ENCODE assay signal across 1 cellular context in the genomic region with DNA sequence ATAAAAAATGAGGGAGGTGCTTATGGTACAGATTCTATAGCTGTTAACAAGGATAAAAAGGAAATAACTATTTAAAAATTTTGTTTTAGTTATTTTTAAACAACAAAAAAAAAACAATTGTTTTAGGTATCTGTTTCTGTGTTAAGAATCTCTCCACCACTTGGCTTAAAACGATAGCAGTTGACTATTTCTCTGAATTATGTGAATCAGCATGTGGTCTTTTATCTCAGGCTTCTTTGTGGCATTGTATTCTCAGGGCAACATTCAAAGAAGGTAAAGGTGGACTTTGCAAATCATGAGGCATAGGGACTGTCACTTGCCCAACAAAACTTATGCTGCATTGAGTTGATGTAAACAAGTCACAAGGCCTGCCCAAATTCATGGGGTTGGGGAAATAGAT.
TF ChIP-seq lines count a peak whose summit lies in the region.

No MANE protein-coding gene starts in this region.

TF ChIP-seq in GM23338, 12 proteins besides CTCF, POLR2A, EP300 and RAD21:
- TF ChIP-seq, protein P1, sequence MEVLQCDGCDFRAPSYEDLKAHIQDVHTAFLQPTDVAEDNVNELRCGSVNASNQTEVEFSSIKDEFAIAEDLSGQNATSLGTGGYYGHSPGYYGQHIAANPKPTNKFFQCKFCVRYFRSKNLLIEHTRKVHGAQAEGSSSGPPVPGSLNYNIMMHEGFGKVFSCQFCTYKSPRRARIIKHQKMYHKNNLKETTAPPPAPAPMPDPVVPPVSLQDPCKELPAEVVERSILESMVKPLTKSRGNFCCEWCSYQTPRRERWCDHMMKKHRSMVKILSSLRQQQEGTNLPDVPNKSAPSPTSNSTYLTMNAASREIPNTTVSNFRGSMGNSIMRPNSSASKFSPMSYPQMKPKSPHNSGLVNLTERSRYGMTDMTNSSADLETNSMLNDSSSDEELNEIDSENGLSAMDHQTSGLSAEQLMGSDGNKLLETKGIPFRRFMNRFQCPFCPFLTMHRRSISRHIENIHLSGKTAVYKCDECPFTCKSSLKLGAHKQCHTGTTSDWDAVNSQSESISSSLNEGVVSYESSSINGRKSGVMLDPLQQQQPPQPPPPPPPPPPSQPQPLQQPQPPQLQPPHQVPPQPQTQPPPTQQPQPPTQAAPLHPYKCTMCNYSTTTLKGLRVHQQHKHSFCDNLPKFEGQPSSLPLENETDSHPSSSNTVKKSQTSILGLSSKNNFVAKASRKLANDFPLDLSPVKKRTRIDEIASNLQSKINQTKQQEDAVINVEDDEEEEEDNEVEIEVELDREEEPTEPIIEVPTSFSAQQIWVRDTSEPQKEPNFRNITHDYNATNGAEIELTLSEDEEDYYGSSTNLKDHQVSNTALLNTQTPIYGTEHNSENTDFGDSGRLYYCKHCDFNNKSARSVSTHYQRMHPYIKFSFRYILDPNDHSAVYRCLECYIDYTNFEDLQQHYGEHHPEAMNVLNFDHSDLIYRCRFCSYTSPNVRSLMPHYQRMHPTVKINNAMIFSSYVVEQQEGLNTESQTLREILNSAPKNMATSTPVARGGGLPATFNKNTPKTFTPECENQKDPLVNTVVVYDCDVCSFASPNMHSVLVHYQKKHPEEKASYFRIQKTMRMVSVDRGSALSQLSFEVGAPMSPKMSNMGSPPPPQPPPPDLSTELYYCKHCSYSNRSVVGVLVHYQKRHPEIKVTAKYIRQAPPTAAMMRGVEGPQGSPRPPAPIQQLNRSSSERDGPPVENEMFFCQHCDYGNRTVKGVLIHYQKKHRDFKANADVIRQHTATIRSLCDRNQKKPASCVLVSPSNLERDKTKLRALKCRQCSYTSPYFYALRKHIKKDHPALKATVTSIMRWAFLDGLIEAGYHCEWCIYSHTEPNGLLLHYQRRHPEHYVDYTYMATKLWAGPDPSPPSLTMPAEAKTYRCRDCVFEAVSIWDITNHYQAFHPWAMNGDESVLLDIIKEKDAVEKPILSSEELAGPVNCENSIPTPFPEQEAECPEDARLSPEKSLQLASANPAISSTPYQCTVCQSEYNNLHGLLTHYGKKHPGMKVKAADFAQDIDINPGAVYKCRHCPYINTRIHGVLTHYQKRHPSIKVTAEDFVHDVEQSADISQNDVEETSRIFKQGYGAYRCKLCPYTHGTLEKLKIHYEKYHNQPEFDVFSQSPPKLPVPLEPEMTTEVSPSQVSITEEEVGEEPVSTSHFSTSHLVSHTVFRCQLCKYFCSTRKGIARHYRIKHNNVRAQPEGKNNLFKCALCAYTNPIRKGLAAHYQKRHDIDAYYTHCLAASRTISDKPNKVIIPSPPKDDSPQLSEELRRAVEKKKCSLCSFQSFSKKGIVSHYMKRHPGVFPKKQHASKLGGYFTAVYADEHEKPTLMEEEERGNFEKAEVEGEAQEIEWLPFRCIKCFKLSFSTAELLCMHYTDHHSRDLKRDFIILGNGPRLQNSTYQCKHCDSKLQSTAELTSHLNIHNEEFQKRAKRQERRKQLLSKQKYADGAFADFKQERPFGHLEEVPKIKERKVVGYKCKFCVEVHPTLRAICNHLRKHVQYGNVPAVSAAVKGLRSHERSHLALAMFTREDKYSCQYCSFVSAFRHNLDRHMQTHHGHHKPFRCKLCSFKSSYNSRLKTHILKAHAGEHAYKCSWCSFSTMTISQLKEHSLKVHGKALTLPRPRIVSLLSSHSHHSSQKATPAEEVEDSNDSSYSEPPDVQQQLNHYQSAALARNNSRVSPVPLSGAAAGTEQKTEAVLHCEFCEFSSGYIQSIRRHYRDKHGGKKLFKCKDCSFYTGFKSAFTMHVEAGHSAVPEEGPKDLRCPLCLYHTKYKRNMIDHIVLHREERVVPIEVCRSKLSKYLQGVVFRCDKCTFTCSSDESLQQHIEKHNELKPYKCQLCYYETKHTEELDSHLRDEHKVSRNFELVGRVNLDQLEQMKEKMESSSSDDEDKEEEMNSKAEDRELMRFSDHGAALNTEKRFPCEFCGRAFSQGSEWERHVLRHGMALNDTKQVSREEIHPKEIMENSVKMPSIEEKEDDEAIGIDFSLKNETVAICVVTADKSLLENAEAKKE (CRISPR knock-in tag; IDR thresholded peaks at IDR 0.05), result 0 out of 2 replicates have a peak, but pooled peaks have one; percentile 15
- TF ChIP-seq POLR2AphosphoS5 (IDR thresholded peaks at IDR 0.05; ENCODE audit: low read depth) (no peak), EZH2phosphoT487 (IDR thresholded peaks at IDR 0.05; ENCODE audit: unreplicated experiment) (no peak), STAT1 (IDR thresholded peaks at IDR 0.05; ENCODE audit: unreplicated experiment) (no peak), ZNF114 (CRISPR knock-in tag; IDR thresholded peaks at IDR 0.05) (no peak), CREB1 (CRISPR knock-in tag; IDR thresholded peaks at IDR 0.05; ENCODE audit: low read depth) (no peak), EZH2 (IDR thresholded peaks at IDR 0.05; ENCODE audit: low read depth, unreplicated experiment) (no peak)
- TF ChIP-seq, protein P2, sequence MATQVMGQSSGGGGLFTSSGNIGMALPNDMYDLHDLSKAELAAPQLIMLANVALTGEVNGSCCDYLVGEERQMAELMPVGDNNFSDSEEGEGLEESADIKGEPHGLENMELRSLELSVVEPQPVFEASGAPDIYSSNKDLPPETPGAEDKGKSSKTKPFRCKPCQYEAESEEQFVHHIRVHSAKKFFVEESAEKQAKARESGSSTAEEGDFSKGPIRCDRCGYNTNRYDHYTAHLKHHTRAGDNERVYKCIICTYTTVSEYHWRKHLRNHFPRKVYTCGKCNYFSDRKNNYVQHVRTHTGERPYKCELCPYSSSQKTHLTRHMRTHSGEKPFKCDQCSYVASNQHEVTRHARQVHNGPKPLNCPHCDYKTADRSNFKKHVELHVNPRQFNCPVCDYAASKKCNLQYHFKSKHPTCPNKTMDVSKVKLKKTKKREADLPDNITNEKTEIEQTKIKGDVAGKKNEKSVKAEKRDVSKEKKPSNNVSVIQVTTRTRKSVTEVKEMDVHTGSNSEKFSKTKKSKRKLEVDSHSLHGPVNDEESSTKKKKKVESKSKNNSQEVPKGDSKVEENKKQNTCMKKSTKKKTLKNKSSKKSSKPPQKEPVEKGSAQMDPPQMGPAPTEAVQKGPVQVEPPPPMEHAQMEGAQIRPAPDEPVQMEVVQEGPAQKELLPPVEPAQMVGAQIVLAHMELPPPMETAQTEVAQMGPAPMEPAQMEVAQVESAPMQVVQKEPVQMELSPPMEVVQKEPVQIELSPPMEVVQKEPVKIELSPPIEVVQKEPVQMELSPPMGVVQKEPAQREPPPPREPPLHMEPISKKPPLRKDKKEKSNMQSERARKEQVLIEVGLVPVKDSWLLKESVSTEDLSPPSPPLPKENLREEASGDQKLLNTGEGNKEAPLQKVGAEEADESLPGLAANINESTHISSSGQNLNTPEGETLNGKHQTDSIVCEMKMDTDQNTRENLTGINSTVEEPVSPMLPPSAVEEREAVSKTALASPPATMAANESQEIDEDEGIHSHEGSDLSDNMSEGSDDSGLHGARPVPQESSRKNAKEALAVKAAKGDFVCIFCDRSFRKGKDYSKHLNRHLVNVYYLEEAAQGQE (IDR thresholded peaks at IDR 0.05; ENCODE audit: unreplicated experiment), result no peak
